ENCODE assay signal across 29 cellular contexts in genomic region chr1:200644021-200644420, GRCh38. TPM values are rescaled to one million over a fixed set of nuclear protein-coding genes. Genes with fewer than 3 reads are reported as not detected.
"Had no signal": no experiment of that assay in that cellular context is flagged by ENCODE, and none has a peak within 500 bp of the region (broad histone marks: within the 10 kb centered on the region; RNA-seq: fewer than 3 reads in every experiment).

No MANE protein-coding gene starts in this region.

- H3K27ac Mint-ChIP-seq: activated CD4-positive, alpha-beta T cell treated with anti-CD3 and anti-CD28 coated beads for 36 hours; activated CD4-positive, alpha-beta T cell treated with anti-CD3 and anti-CD28 coated beads, Interleukin-2, amount 10 ng/mL, durations not matched to agents 7 days and 5 days; activated CD8-positive, alpha-beta T cell treated with anti-CD3 and anti-CD28 coated beads, Interleukin-2, amount 10 ng/mL, durations not matched to agents 7 days and 5 days; activated naive CD8-positive, alpha-beta T cell treated with anti-CD3 and anti-CD28 coated beads, Interleukin-2, amount 10 ng/mL, durations not matched to agents 7 days and 5 days; activated T-helper 1 cell treated with anti-CD3 and anti-CD28 coated beads, Interleukin-12 subunit alpha, Interleukin-12 subunit beta, Interleukin-2, Interleukin-4 antibody, amounts not matched to agents 30 ng/mL and 10 ng/mL and 1 ng/mL, durations not matched to agents 14 hours and 24 hours and 36 hours; WTC11 had no signal

- H3K9me3 ChIP-seq: ascending aorta, MG63, Peyer's patch had no signal

- H3K4me1 ChIP-seq: ascending aorta, Peyer's patch had no signal

- H3K4me1 Mint-ChIP-seq: central memory CD8-positive, alpha-beta T cell; WTC11 had no signal

- H3K27ac ChIP-seq: ascending aorta, cardiac muscle cell, Peyer's patch had no signal

- H3K27me3 ChIP-seq: ascending aorta, cardiac muscle cell, MG63, Peyer's patch had no signal

- DNase-seq: activated CD4-positive, alpha-beta T cell treated with anti-CD3 and anti-CD28 coated beads for 36 hours; activated CD4-positive, alpha-beta T cell treated with anti-CD3 and anti-CD28 coated beads, Interleukin-2, amount 10 ng/mL, durations not matched to agents 7 days and 5 days; activated CD4-positive, alpha-beta T cell treated with anti-CD3 and anti-CD28 coated beads, Interleukin-2, amount 50 U/mL, for 48 hours; activated CD8-positive, alpha-beta T cell treated with anti-CD3 and anti-CD28 coated beads, Interleukin-2, amount 10 ng/mL, durations not matched to agents 7 days and 5 days; activated naive CD4-positive, alpha-beta T cell treated with anti-CD3 and anti-CD28 coated beads, Interleukin-2, amount 50 U/mL, for 16 hours; activated naive CD8-positive, alpha-beta T cell treated with anti-CD3 and anti-CD28 coated beads, Interleukin-2, amount 10 ng/mL, durations not matched to agents 7 days and 5 days; activated T-cell treated with anti-CD3 and anti-CD28 coated beads, Interleukin-2, amount 50 U/mL, for 4 hours; amygdala; Kasumi-1; MG63; NCI-H1048; NCI-H1105 treated with DMSO at 0.1 percent for 48 hours; NCI-H1436; NCI-H1694; NCI-H1930; NCI-H2081 treated with DMSO at 0.1 percent for 48 hours; NCI-H226; NCI-H524 treated with DMSO at 0.1 percent for 48 hours; PC-3; Peyer's patch; Right ventricle myocardium superior; SW 1271; T-helper 1 cell had no signal

- ATAC-seq: activated CD4-positive, alpha-beta T cell treated with anti-CD3 and anti-CD28 coated beads for 36 hours; activated CD4-positive, CD25-positive, alpha-beta regulatory T cell treated with anti-CD3 and anti-CD28 coated beads, Interleukin-2, amount 50 U/mL, for 24 hours; activated CD8-positive, alpha-beta T cell treated with anti-CD3 and anti-CD28 coated beads, Interleukin-2, amount 10 ng/mL, durations not matched to agents 7 days and 5 days; activated T-cell treated with anti-CD3 and anti-CD28 coated beads, Interleukin-2, amount 50 U/mL, for 4 hours; PC-3; WTC11 had no signal

- H3K9me3 Mint-ChIP-seq: activated CD4-positive, alpha-beta T cell treated with anti-CD3 and anti-CD28 coated beads, Interleukin-2, amount 10 ng/mL, durations not matched to agents 7 days and 5 days; activated T-cell treated with anti-CD3 and anti-CD28 coated beads, Interleukin-2, amount 50 U/mL, for 4 hours; activated T-helper 1 cell treated with anti-CD3 and anti-CD28 coated beads, Interleukin-12 subunit alpha, Interleukin-12 subunit beta, Interleukin-2, Interleukin-4 antibody, amounts not matched to agents 30 ng/mL and 10 ng/mL and 1 ng/mL, durations not matched to agents 14 hours and 24 hours and 36 hours; central memory CD8-positive, alpha-beta T cell; WTC11 had no signal

- H3K27me3 Mint-ChIP-seq: activated CD4-positive, alpha-beta T cell treated with anti-CD3 and anti-CD28 coated beads for 36 hours; activated CD4-positive, alpha-beta T cell treated with anti-CD3 and anti-CD28 coated beads, Interleukin-2, amount 10 ng/mL, durations not matched to agents 7 days and 5 days; activated naive CD8-positive, alpha-beta T cell treated with anti-CD3 and anti-CD28 coated beads, Interleukin-2, amount 10 ng/mL, durations not matched to agents 7 days and 5 days; central memory CD8-positive, alpha-beta T cell had no signal

- H3K4me3 Mint-ChIP-seq: activated CD4-positive, alpha-beta T cell treated with anti-CD3 and anti-CD28 coated beads for 36 hours; activated CD4-positive, alpha-beta T cell treated with anti-CD3 and anti-CD28 coated beads, Interleukin-2, amount 10 ng/mL, durations not matched to agents 7 days and 5 days; activated CD8-positive, alpha-beta T cell treated with anti-CD3 and anti-CD28 coated beads, Interleukin-2, amount 10 ng/mL, durations not matched to agents 7 days and 5 days; activated naive CD8-positive, alpha-beta T cell treated with anti-CD3 and anti-CD28 coated beads, Interleukin-2, amount 10 ng/mL, durations not matched to agents 7 days and 5 days; activated T-cell treated with anti-CD3 and anti-CD28 coated beads, Interleukin-2, amount 50 U/mL, for 4 hours; activated T-helper 1 cell treated with anti-CD3 and anti-CD28 coated beads, Interleukin-12 subunit alpha, Interleukin-12 subunit beta, Interleukin-2, Interleukin-4 antibody, amounts not matched to agents 30 ng/mL and 10 ng/mL and 1 ng/mL, durations not matched to agents 14 hours and 24 hours and 36 hours; central memory CD8-positive, alpha-beta T cell; WTC11 had no signal

- H3K4me3 ChIP-seq: ascending aorta, cardiac muscle cell, MG63, Peyer's patch had no signal

RNA-seq across cellular contexts. Expression of gene KIF14, which starts 23.5 kb away (rescaled TPM):
- total RNA-seq: ascending aorta had no signal
